ENCODE assay signal across 15 cellular contexts in genomic region chr11:133306019-133306418, GRCh38.
"Had no signal": no experiment of that assay in that cellular context is flagged by ENCODE, and none has a peak within 500 bp of the region (broad histone marks: within the 10 kb centered on the region; RNA-seq: fewer than 3 reads in every experiment).

No MANE protein-coding gene starts in this region.

- ATAC-seq: esophagus mucosa; left lung; stimulated activated naive CD8-positive, alpha-beta T cell treated with anti-CD3 and anti-CD28 coated beads, Interleukin-15, Interleukin-2, amounts not matched to agents 100 U/mL and 50 U/mL, for 24 hours had no signal

- H3K36me3 Mint-ChIP-seq: activated naive CD4-positive, alpha-beta T cell treated with anti-CD3 and anti-CD28 coated beads, Interleukin-2, amount 50 U/mL, for 24 hours; brain; memory B cell had no signal

- H3K27me3 Mint-ChIP-seq: activated naive CD4-positive, alpha-beta T cell treated with anti-CD3 and anti-CD28 coated beads, Interleukin-2, amount 50 U/mL, for 24 hours; dendritic cell treated with granulocyte-macrophage colony-stimulating factor and Interleukin-4, amounts not matched to agents 40 ng/mL and 50 ng/mL, for 4 days; memory B cell had no signal

- H3K4me1 ChIP-seq: left lung, suprapubic skin, upper lobe of left lung had no signal

- H3K27ac Mint-ChIP-seq: activated naive CD4-positive, alpha-beta T cell treated with anti-CD3 and anti-CD28 coated beads, Interleukin-2, amount 50 U/mL, for 24 hours; activated T-helper 2 cell treated with anti-CD3 and anti-CD28 coated beads, Interferon-gamma antibody, Interleukin-2, Interleukin-4, amounts not matched to agents 10 μg/mL and 5 μg/mL and 100 μg/mL, durations not matched to agents 14 hours and 24 hours and 36 hours; dendritic cell treated with granulocyte-macrophage colony-stimulating factor and Interleukin-4, amounts not matched to agents 40 ng/mL and 50 ng/mL, for 4 days; memory B cell had no signal

- H3K36me3 ChIP-seq: left lung, ovary, suprapubic skin, upper lobe of left lung had no signal

- H3K4me1 Mint-ChIP-seq: activated naive CD4-positive, alpha-beta T cell treated with anti-CD3 and anti-CD28 coated beads, Interleukin-2, amount 50 U/mL, for 24 hours; memory B cell had no signal

- H3K27me3 ChIP-seq: left lung, ovary, suprapubic skin, upper lobe of left lung had no signal

- H3K4me3 ChIP-seq: left lung, ovary, suprapubic skin, upper lobe of left lung had no signal

- DNase-seq: activated CD4-positive, alpha-beta T cell treated with anti-CD3 and anti-CD28 coated beads, Interleukin-2, amount 50 U/mL, for 1 hour; left lung; ovary; stimulated activated CD4-positive, alpha-beta T cell treated with anti-CD3 and anti-CD28 coated beads, Interleukin-12 subunit alpha, Interleukin-12 subunit beta, amount 100 ng/mL, for 4 hours; stimulated activated CD4-positive, alpha-beta T cell treated with anti-CD3 and anti-CD28 coated beads, Interleukin-2, amount 100 ng/mL, for 48 hours; stimulated activated CD8-positive, alpha-beta memory T cell treated with anti-CD3 and anti-CD28 coated beads, Interleukin-4, amount 100 ng/mL, for 48 hours; stimulated activated naive CD8-positive, alpha-beta T cell treated with anti-CD3 and anti-CD28 coated beads, Interleukin-15, Interleukin-2, amounts not matched to agents 100 U/mL and 50 U/mL, for 24 hours; upper lobe of left lung had no signal

- H3K9me3 Mint-ChIP-seq: dendritic cell treated with granulocyte-macrophage colony-stimulating factor and Interleukin-4, amounts not matched to agents 40 ng/mL and 50 ng/mL, for 4 days had no signal

- H3K27ac ChIP-seq: left lung, ovary, suprapubic skin, upper lobe of left lung had no signal

- H3K9me3 ChIP-seq: left lung, ovary, suprapubic skin, upper lobe of left lung had no signal

- H3K4me3 Mint-ChIP-seq: activated naive CD4-positive, alpha-beta T cell treated with anti-CD3 and anti-CD28 coated beads, Interleukin-2, amount 50 U/mL, for 24 hours; brain; dendritic cell treated with granulocyte-macrophage colony-stimulating factor and Interleukin-4, amounts not matched to agents 40 ng/mL and 50 ng/mL, for 4 days; memory B cell had no signal
